8 cellular contexts compared by ENCODE assay signal in the genomic region with DNA sequence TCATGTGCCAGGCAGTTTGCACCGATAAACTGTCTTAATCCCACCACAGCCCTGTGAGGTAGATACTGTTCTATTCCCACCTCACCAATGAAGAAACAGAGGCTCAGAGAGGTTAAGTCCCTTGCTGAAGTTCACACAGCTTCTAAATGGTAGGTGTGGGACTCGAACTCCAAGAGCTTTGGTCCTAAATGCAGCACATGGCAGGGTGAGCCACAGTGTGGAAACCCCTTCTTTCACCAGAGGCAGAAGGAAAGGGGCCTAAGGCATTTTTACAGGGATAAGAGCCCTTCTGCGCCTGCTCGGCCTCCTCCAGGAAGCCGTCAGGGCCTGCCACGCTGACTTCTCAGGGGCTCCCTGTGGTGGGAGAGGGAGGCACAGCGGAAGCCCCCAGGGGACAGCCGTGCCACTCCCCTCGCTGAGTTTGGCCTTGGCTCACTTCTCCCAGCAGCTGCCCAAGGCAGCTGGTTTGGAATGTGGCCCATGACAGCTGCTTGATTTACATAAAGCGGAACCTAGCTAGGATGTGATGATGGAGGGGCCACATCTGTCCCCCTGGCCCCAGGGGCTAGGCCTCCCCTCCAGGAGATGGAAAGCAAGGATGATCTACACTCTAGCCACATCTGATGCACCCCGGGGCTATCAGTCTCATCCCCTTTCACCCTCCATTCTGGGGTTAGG. TPM values are rescaled to one million over a fixed set of nuclear protein-coding genes. Genes with fewer than 3 reads are reported as not detected.
DNase-seq lines count a peak whose midpoint lies in the region; ATAC-seq and TF ChIP-seq lines count a peak whose summit lies in the region.

No MANE protein-coding gene starts in this region.

- peaks cover 27% of the 10 kb centered on the region for H3K36me3 Mint-ChIP-seq in CD8-positive, alpha-beta T cell

- H3K9me3 ChIP-seq in CD8-positive, alpha-beta T cell (ENCODE audit: low read length), result no peaks in the 10 kb centered on the region

- CTCF ChIA-PET in CD8-positive, alpha-beta T cell (lab: Charles Lee), result interaction anchor here (1.5 to 3.0 kb wide), 2 partner anchors 9 to 16 kb away, joined by 4 to 9 read pairs; no protein-coding TSS in a partner anchor

- no peak for TF ChIP-seq CTCF in CD8-positive, alpha-beta T cell (IDR thresholded peaks at IDR 0.05)

- ATAC-seq in CD8-positive, alpha-beta T cell, result no peak
- peak; percentile 41 for ATAC-seq in GM21367 (IDR thresholded peaks at IDR 0.05; ENCODE audit: unreplicated experiment)
- ATAC-seq in HG03135 (IDR thresholded peaks at IDR 0.05; ENCODE audit: unreplicated experiment), result no peak

- no peaks in the 10 kb centered on the region for H3K27me3 ChIP-seq in CD8-positive, alpha-beta T cell (ENCODE audit: insufficient read depth, low read length)

- POLR2A ChIA-PET in CD8-positive, alpha-beta T cell (lab: Charles Lee), result interaction anchor here (1.1 kb wide), 1 partner anchor 9 kb away, joined by 4 read pairs; no protein-coding TSS in a partner anchor

- no peak overlapping the region for H3K27ac ChIP-seq in CD8-positive, alpha-beta T cell (ENCODE audit: low read depth, low read length)

- no peak overlapping the region for H3K4me3 ChIP-seq in CD8-positive, alpha-beta T cell (ENCODE audit: low read depth, low read length)

- intact Hi-C loops in CD8-positive, alpha-beta T cell (cut with DNase I, micrococcal nuclease), result no loop called here

- H3K9me3 Mint-ChIP-seq in CD8-positive, alpha-beta T cell, result no peaks in the 10 kb centered on the region

- peak overlapping the region; percentile 45 for H3K27ac Mint-ChIP-seq in CD8-positive, alpha-beta T cell

- peaks cover 23% of the 10 kb centered on the region for H3K4me1 ChIP-seq in CD8-positive, alpha-beta T cell (ENCODE audit: insufficient read depth, low read length)

- no peak for DNase-seq in CD8-positive, alpha-beta T cell
- DNase-seq in MV-4-11 (lab: John Stamatoyannopoulos, UW) (peak; percentile 29), foreskin melanocyte (peak; percentile 28), T1000 (lab: John Stamatoyannopoulos, UW) (no peak), EL (no peak), NCI-H2029 (lab: John Stamatoyannopoulos, UW) (no peak)

- H3K36me3 ChIP-seq in CD8-positive, alpha-beta T cell (ENCODE audit: insufficient read depth, low read length), result no peaks in the 10 kb centered on the region

- H3K4me1 Mint-ChIP-seq in CD8-positive, alpha-beta T cell (ENCODE audit: low read depth), result peaks cover 23% of the 10 kb centered on the region

- H3K4me3 Mint-ChIP-seq in CD8-positive, alpha-beta T cell, result no peak overlapping the region

- H3K27me3 Mint-ChIP-seq in CD8-positive, alpha-beta T cell (ENCODE audit: low read depth), result no peaks in the 10 kb centered on the region

RNA-seq across cellular contexts. Expression of a gene that starts 35.4 kb away (rescaled TPM):
- 10 to 100 TPM; 28.1 to 32.4 TPM for total RNA-seq in CD8-positive, alpha-beta T cell

Comparison
In these comparisons a context has a peak if more than half of its experiments do, and no peak if none do; other contexts are left out.
1. DNase-seq: peak in MV-4-11 (single experiment) and foreskin melanocyte (single experiment); none in CD8-positive, alpha-beta T cell (0 of 7), T1000 (single experiment), EL (single experiment) and NCI-H2029 (single experiment).